In the genomic region with DNA sequence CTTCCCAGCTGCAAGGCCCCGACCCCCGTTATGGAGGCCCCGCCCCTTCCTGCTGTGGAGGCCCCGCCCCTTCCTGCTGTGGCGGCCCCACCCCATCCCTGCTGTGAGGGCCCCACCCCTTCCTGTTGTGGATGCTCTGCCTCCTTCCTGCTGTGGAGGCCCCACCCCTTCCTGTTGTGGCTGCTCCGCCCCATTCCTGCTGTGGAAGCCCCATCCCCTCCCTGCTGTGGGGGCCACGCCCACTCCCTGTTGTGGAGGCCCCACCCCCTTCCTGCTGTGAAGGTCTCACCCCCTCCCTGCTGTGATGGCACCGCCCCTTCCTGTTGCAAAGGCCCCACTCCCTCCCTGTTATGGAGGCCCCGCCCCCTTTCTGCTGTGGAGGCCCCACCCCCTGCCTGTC, we compare ENCODE assay signal across 8 cellular contexts.
DNase-seq lines count a peak whose midpoint lies in the region; ATAC-seq, FAIRE-seq and TF ChIP-seq lines count a peak whose summit lies in the region.

No MANE protein-coding gene starts in this region.

- H3K79me2 ChIP-seq in HepG2 (ENCODE audit: insufficient read depth, low read length): no peaks in the 10 kb centered on the region

- no peaks in the 10 kb centered on the region for H3K36me3 ChIP-seq in HepG2 (replicated peaks in 1 of 2; ENCODE audit: control insufficient read depth in 1 of 2, insufficient read depth in 2 of 2, low read length in 2 of 2)
- H3K36me3 ChIP-seq in transverse colon: no peaks in the 10 kb centered on the region
- H3K36me3 ChIP-seq in suprapubic skin: no peaks in the 10 kb centered on the region

- H3K36me3 Mint-ChIP-seq in Calu3 (ENCODE audit: insufficient read depth, unreplicated experiment): no peaks in the 10 kb centered on the region
- peaks cover 1% of the 10 kb centered on the region for H3K36me3 Mint-ChIP-seq in activated CD4-positive, alpha-beta T cell treated with anti-CD3 and anti-CD28 coated beads, Interleukin-2, amount 10 ng/mL, durations not matched to agents 7 days and 5 days (ENCODE audit: low read depth)

- H3K9me3 Mint-ChIP-seq in Calu3 (ENCODE audit: low read depth, unreplicated experiment): no peaks in the 10 kb centered on the region
- H3K9me3 Mint-ChIP-seq in activated CD4-positive, alpha-beta T cell treated with anti-CD3 and anti-CD28 coated beads, Interleukin-2, amount 10 ng/mL, durations not matched to agents 7 days and 5 days: peaks cover 7% of the 10 kb centered on the region

- ATAC-seq in HepG2 (peak; percentile 65), HG02884 (IDR thresholded peaks at IDR 0.05; ENCODE audit: unreplicated experiment) (no peak), GM19467 (IDR thresholded peaks at IDR 0.05; ENCODE audit: unreplicated experiment) (no peak)

- TF ChIP-seq EP300 in HepG2 (IDR thresholded peaks at IDR 0.05; ENCODE audit: low read depth in 2 of 2, low read length in 2 of 2): no peak
- TF ChIP-seq EP300 in HepG2 (CRISPR knock-in tag; IDR thresholded peaks at IDR 0.05; ENCODE audit: borderline replicate concordance): no peak
- no peak for TF ChIP-seq EP300 in transverse colon (IDR thresholded peaks at IDR 0.05; ENCODE audit: low read depth)
- no peak for TF ChIP-seq EP300 in suprapubic skin (IDR thresholded peaks at IDR 0.05)

- DNase-seq in Calu3 (peak; percentile 17), NCI-H2029 (lab: John Stamatoyannopoulos, UW) (peak; percentile 75), HepG2 (ENCODE audit: low spot score) (peak; percentile 48), transverse colon (no peak), suprapubic skin (ENCODE audit: low spot score in 2 of 2) (no peak)
- peak; percentile 79 for DNase-seq in activated CD4-positive, alpha-beta T cell treated with anti-CD3 and anti-CD28 coated beads, Interleukin-2, amount 10 ng/mL, durations not matched to agents 7 days and 5 days

- H3K4me1 Mint-ChIP-seq in Calu3 (ENCODE audit: low read depth, unreplicated experiment): no peaks in the 10 kb centered on the region
- peaks cover 6% of the 10 kb centered on the region for H3K4me1 Mint-ChIP-seq in activated CD4-positive, alpha-beta T cell treated with anti-CD3 and anti-CD28 coated beads, Interleukin-2, amount 10 ng/mL, durations not matched to agents 7 days and 5 days

- peaks cover 58% of the 10 kb centered on the region for H3K27me3 Mint-ChIP-seq in Calu3 (ENCODE audit: unreplicated experiment)
- no peaks in the 10 kb centered on the region for H3K27me3 Mint-ChIP-seq in activated CD4-positive, alpha-beta T cell treated with anti-CD3 and anti-CD28 coated beads, Interleukin-2, amount 10 ng/mL, durations not matched to agents 7 days and 5 days

- peak overlapping the region in 1 of 3 experiments; percentile 40; a peak in 1 of 6 replicates for H3K4me3 ChIP-seq in HepG2 (replicated peaks in 1 of 3; ENCODE audit: insufficient read depth in 1 of 3, low read depth in 2 of 3, low read length in 3 of 3)
- H3K4me3 ChIP-seq in transverse colon: no peak overlapping the region
- H3K4me3 ChIP-seq in suprapubic skin: no peak overlapping the region

- H3K9me3 ChIP-seq in HepG2 (ENCODE audit: low read length) (no peaks in the 10 kb centered on the region), transverse colon (no peaks in the 10 kb centered on the region), suprapubic skin (no peaks in the 10 kb centered on the region)

- intact Hi-C loops in Calu3 (cut with micrococcal nuclease; ENCODE audit: unreplicated experiment) (no loop called here), HepG2 (cut with micrococcal nuclease; ENCODE audit: unreplicated experiment) (loop anchor here (10.0 kb wide), 1 partner anchor 95 kb away; no protein-coding TSS in a partner anchor), transverse colon (cut with DNase I; ENCODE audit: low total_unique reads) (no loop called here)

- H3K27ac ChIP-seq in HepG2 (ENCODE audit: extremely low read length, insufficient read depth, low read length): no peak overlapping the region
- H3K27ac ChIP-seq in transverse colon: no peak overlapping the region
- no peak overlapping the region for H3K27ac ChIP-seq in suprapubic skin

- 23% methylated on average over 9 of the region's 9 CpGs for WGBS in HepG2 (ENCODE audit: low lambda C conversion rate)
- WGBS in transverse colon (ENCODE audit: low coverage in 1 of 2), 2 donors: 47 to 62% methylated on average over 3 to 9 of the region's 9 CpGs
- 61% methylated on average over 9 of the region's 9 CpGs for WGBS in suprapubic skin

- TF ChIP-seq CTCF in Calu3 (IDR thresholded peaks at IDR 0.05; ENCODE audit: unreplicated experiment) (no peak), HepG2 (CRISPR knock-in tag; IDR thresholded peaks at IDR 0.05) (no peak), transverse colon (IDR thresholded peaks at IDR 0.05) (no peak), suprapubic skin (IDR thresholded peaks at IDR 0.05) (no peak)

- no peaks in the 10 kb centered on the region for H4K20me1 ChIP-seq in HepG2 (ENCODE audit: insufficient read depth, low read length)

- no peak overlapping the region for H3K27ac Mint-ChIP-seq in Calu3 (ENCODE audit: unreplicated experiment)
- H3K27ac Mint-ChIP-seq in activated CD4-positive, alpha-beta T cell treated with anti-CD3 and anti-CD28 coated beads, Interleukin-2, amount 10 ng/mL, durations not matched to agents 7 days and 5 days: peak overlapping the region; percentile 78

- POLR2A ChIA-PET in activated CD4-positive, alpha-beta T cell treated with anti-CD3 and anti-CD28 coated beads, Interleukin-2, amount 10 ng/mL, durations not matched to agents 7 days and 5 days (lab: Charles Lee): no interaction called here
- POLR2A ChIA-PET in HepG2 (lab: Yijun Ruan, JAX): interaction anchor here (1.4 kb wide), 1 partner anchor 9 kb away, joined by 6 read pairs; no protein-coding TSS in a partner anchor

- in situ Hi-C loops in HepG2 (cut with HindIII; ENCODE audit: extremely low pct_ligation_motif_present, low pct_unique_long_range_greater_than_20kb) (no loop called here), transverse colon (cut with MboI; ENCODE audit: low pct_ligation_motif_present in 1 of 4, low pct_unique_long_range_greater_than_20kb in 1 of 4, low sequenced_read_pairs in 3 of 4) (no loop called here)

- no TSS peak for BruUV-seq in Calu3 (replicated peaks; lab: Mats Ljungman, UMichigan)
- BruUV-seq in HepG2 (replicated peaks; lab: Mats Ljungman, UMichigan): no TSS peak

- H3K27me3 ChIP-seq in HepG2 (ENCODE audit: control insufficient read depth in 1 of 2, insufficient read depth in 2 of 2, low read length in 2 of 2) (no peaks in the 10 kb centered on the region), transverse colon (no peaks in the 10 kb centered on the region), suprapubic skin (no peaks in the 10 kb centered on the region)

- FAIRE-seq in HepG2 (lab: Jason Lieb, UNC): no peak

- no peak for TF ChIP-seq RAD21 in HepG2 (CRISPR knock-in tag; IDR thresholded peaks at IDR 0.05)

- H2AFZ ChIP-seq in HepG2 (ENCODE audit: low read length): no peak overlapping the region

- TF ChIP-seq POLR2A in HepG2 (IDR thresholded peaks at IDR 0.05; ENCODE audit: insufficient read depth in 1 of 2, low read depth in 2 of 2, low read length in 2 of 2): no peak
- TF ChIP-seq POLR2A in transverse colon (IDR thresholded peaks at IDR 0.05): no peak
- no peak for TF ChIP-seq POLR2A in suprapubic skin (IDR thresholded peaks at IDR 0.05)

- H3K4me3 Mint-ChIP-seq in Calu3 (ENCODE audit: low read depth, unreplicated experiment): no peak overlapping the region
- no peak overlapping the region for H3K4me3 Mint-ChIP-seq in activated CD4-positive, alpha-beta T cell treated with anti-CD3 and anti-CD28 coated beads, Interleukin-2, amount 10 ng/mL, durations not matched to agents 7 days and 5 days

- no peak overlapping the region; the same call in 1 of the 2 replicates for H3K9ac ChIP-seq in HepG2 (ENCODE audit: insufficient read depth, low read depth, low read length)

- H3K4me2 ChIP-seq in HepG2 (ENCODE audit: low read depth, low read length): peak overlapping the region; percentile 69; the same call in 1 of the 2 replicates

- CTCF ChIA-PET in Calu3 (lab: Charles Lee) (interaction anchor here (0.7 kb wide), 1 partner anchor 396 kb away, joined by 8 read pairs; no protein-coding TSS in a partner anchor), HepG2 (lab: Yijun Ruan, JAX; ENCODE audit: low intra/inter-chr PET ratio, low total read pairs) (no interaction called here)
- CTCF ChIA-PET in activated CD4-positive, alpha-beta T cell treated with anti-CD3 and anti-CD28 coated beads, Interleukin-2, amount 10 ng/mL, durations not matched to agents 7 days and 5 days (lab: Charles Lee): no interaction called here

- peaks cover 15% of the 10 kb centered on the region for H3K4me1 ChIP-seq in HepG2 (ENCODE audit: insufficient read depth, low read length)
- no peaks in the 10 kb centered on the region for H3K4me1 ChIP-seq in transverse colon
- no peaks in the 10 kb centered on the region for H3K4me1 ChIP-seq in suprapubic skin

TF ChIP-seq in HepG2, 621 proteins besides CTCF, POLR2A, EP300 and RAD21 (continues in another document):
- TF ChIP-seq GABPA (IDR thresholded peaks at IDR 0.05; ENCODE audit: low read depth, low read length) (peak; percentile 64), GABPA (CRISPR knock-in tag; IDR thresholded peaks at IDR 0.05; ENCODE audit: low read depth) (peak; percentile 88), RFXANK (CRISPR knock-in tag; IDR thresholded peaks at IDR 0.05) (no peak)
- TF ChIP-seq, protein P1, sequence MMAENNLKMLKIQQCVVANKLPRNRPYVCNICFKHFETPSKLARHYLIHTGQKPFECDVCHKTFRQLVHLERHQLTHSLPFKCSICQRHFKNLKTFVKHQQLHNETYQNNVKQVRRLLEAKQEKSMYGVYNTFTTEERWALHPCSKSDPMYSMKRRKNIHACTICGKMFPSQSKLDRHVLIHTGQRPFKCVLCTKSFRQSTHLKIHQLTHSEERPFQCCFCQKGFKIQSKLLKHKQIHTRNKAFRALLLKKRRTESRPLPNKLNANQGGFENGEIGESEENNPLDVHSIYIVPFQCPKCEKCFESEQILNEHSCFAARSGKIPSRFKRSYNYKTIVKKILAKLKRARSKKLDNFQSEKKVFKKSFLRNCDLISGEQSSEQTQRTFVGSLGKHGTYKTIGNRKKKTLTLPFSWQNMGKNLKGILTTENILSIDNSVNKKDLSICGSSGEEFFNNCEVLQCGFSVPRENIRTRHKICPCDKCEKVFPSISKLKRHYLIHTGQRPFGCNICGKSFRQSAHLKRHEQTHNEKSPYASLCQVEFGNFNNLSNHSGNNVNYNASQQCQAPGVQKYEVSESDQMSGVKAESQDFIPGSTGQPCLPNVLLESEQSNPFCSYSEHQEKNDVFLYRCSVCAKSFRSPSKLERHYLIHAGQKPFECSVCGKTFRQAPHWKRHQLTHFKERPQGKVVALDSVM (CRISPR knock-in tag; IDR thresholded peaks at IDR 0.05): no peak

Comparison
In these comparisons a context has a peak if more than half of its experiments do, and no peak if none do; other contexts are left out.
1. DNase-seq: peak in Calu3 (single experiment), NCI-H2029 (single experiment), activated CD4-positive, alpha-beta T cell treated with anti-CD3 and anti-CD28 coated beads, Interleukin-2, amount 10 ng/mL, durations not matched to agents 7 days and 5 days (single experiment) and HepG2 (single experiment); none in transverse colon (single experiment) and suprapubic skin (0 of 2).